In genomic region chr9:96399335-96399633, GRCh38 we compare ENCODE assay signal across 12 cellular contexts. TPM values are rescaled to one million over a fixed set of nuclear protein-coding genes. Genes with fewer than 3 reads are reported as not detected.
A peak's percentile ranks its signal among the peaks of the same experiment; 100 is the strongest.
DNase-seq lines count a peak whose midpoint lies in the region; ATAC-seq and TF ChIP-seq lines count a peak whose summit lies in the region.
"Had no signal": no experiment of that assay in that cellular context is flagged by ENCODE, and none has a peak within 500 bp of the region (broad histone marks: within the 10 kb centered on the region; RNA-seq: fewer than 3 reads in every experiment).

No MANE protein-coding gene starts in this region.

- H3K36me3 ChIP-seq in body of pancreas (replicated peaks in 1 of 2; ENCODE audit: insufficient read depth in 1 of 2, low read depth in 2 of 2) (no peaks in the 10 kb centered on the region), heart right ventricle (no peaks in the 10 kb centered on the region)
- H3K36me3 ChIP-seq: pancreas had no signal

- no peaks in the 10 kb centered on the region for H3K4me1 ChIP-seq in body of pancreas
- peaks cover 0 to 8% (median 0%) of the 10 kb centered on the region in 9 donors for H3K4me1 ChIP-seq in heart right ventricle
- H3K4me1 ChIP-seq: pancreas had no signal

- intact Hi-C loops in activated T-helper 2 cell treated with anti-CD3 and anti-CD28 coated beads, Interferon-gamma antibody, Interleukin-2, Interleukin-4, amounts not matched to agents 10 μg/mL and 5 μg/mL and 100 μg/mL, durations not matched to agents 14 hours and 24 hours and 36 hours (cut with micrococcal nuclease) = no loop called here
- intact Hi-C loops in body of pancreas (cut with DNase I) (no loop called here), heart right ventricle (cut with DNase I) (no loop called here)

- H3K27ac Mint-ChIP-seq in activated T-helper 2 cell treated with anti-CD3 and anti-CD28 coated beads, Interferon-gamma antibody, Interleukin-2, Interleukin-4, amounts not matched to agents 10 μg/mL and 5 μg/mL and 100 μg/mL, durations not matched to agents 14 hours and 24 hours and 36 hours = peak overlapping the region; percentile 63
- peak overlapping the region; percentile 93 to 97 (median 96) for H3K27ac Mint-ChIP-seq in naive thymus-derived CD8-positive, alpha-beta T cell

- ATAC-seq in GM18511 (IDR thresholded peaks at IDR 0.05; ENCODE audit: unreplicated experiment) (peak; percentile 13), HG03159 (IDR thresholded peaks at IDR 0.05; ENCODE audit: unreplicated experiment) (peak; percentile 24), body of pancreas (no peak), heart right ventricle (no peak)
- ATAC-seq in naive thymus-derived CD8-positive, alpha-beta T cell = no peak
- ATAC-seq: pancreas had no signal

- 84 to 90% methylated on average over 3 of the region's 3 CpGs for WGBS in body of pancreas, 2 donors
- 93 to 98% methylated on average over 3 of the region's 3 CpGs for WGBS in heart right ventricle, 2 donors

- peaks cover 14% of the 10 kb centered on the region for H3K9me3 Mint-ChIP-seq in activated T-helper 2 cell treated with anti-CD3 and anti-CD28 coated beads, Interferon-gamma antibody, Interleukin-2, Interleukin-4, amounts not matched to agents 10 μg/mL and 5 μg/mL and 100 μg/mL, durations not matched to agents 14 hours and 24 hours and 36 hours
- peaks cover 0 to 12% (median 8%) of the 10 kb centered on the region in 9 donors for H3K9me3 Mint-ChIP-seq in naive thymus-derived CD8-positive, alpha-beta T cell

- peak overlapping the region; percentile 26 for H3K4me3 Mint-ChIP-seq in activated T-helper 2 cell treated with anti-CD3 and anti-CD28 coated beads, Interferon-gamma antibody, Interleukin-2, Interleukin-4, amounts not matched to agents 10 μg/mL and 5 μg/mL and 100 μg/mL, durations not matched to agents 14 hours and 24 hours and 36 hours (ENCODE audit: low read depth)
- H3K4me3 Mint-ChIP-seq in naive thymus-derived CD8-positive, alpha-beta T cell = peak overlapping the region; percentile 33 to 78 (median 66)

- POLR2A ChIA-PET in naive thymus-derived CD8-positive, alpha-beta T cell (lab: Charles Lee) = interaction anchor here (0.9 to 4.3 kb wide), 14 partner anchors 8 to 167 kb away, joined by 3 to 55 read pairs (median 12); partner anchors contain the start of genes HABP4, SLC35D2 and ZNF367

- H3K9me3 ChIP-seq in body of pancreas (no peaks in the 10 kb centered on the region), heart right ventricle (peaks cover 0 to 11% (median 0%) of the 10 kb centered on the region in 11 donors)
- H3K9me3 ChIP-seq: HAP-1, pancreas had no signal

- no peak for TF ChIP-seq CTCF in body of pancreas (IDR thresholded peaks at IDR 0.05)
- TF ChIP-seq CTCF in heart right ventricle (IDR thresholded peaks at IDR 0.05) = no peak

- H3K4me3 ChIP-seq in body of pancreas = no peak overlapping the region
- no peak overlapping the region for H3K4me3 ChIP-seq in heart right ventricle
- H3K4me3 ChIP-seq: coronary artery, HAP-1, pancreas had no signal

- H3K27me3 ChIP-seq in body of pancreas (no peaks in the 10 kb centered on the region), heart right ventricle (no peaks in the 10 kb centered on the region)
- H3K27me3 ChIP-seq: pancreas had no signal

- no peak overlapping the region for H3K27ac ChIP-seq in body of pancreas
- peak overlapping the region in 1 of 10 donors; percentile 51 for H3K27ac ChIP-seq in heart right ventricle
- H3K27ac ChIP-seq: coronary artery, pancreas had no signal

- H3K27me3 Mint-ChIP-seq in activated T-helper 2 cell treated with anti-CD3 and anti-CD28 coated beads, Interferon-gamma antibody, Interleukin-2, Interleukin-4, amounts not matched to agents 10 μg/mL and 5 μg/mL and 100 μg/mL, durations not matched to agents 14 hours and 24 hours and 36 hours (ENCODE audit: low read depth) = no peaks in the 10 kb centered on the region
- no peaks in the 10 kb centered on the region for H3K27me3 Mint-ChIP-seq in naive thymus-derived CD8-positive, alpha-beta T cell

- peaks cover 34% of the 10 kb centered on the region for H3K4me1 Mint-ChIP-seq in activated T-helper 2 cell treated with anti-CD3 and anti-CD28 coated beads, Interferon-gamma antibody, Interleukin-2, Interleukin-4, amounts not matched to agents 10 μg/mL and 5 μg/mL and 100 μg/mL, durations not matched to agents 14 hours and 24 hours and 36 hours (ENCODE audit: low read depth)
- H3K4me1 Mint-ChIP-seq in naive thymus-derived CD8-positive, alpha-beta T cell = peaks cover 20 to 34% (median 28%) of the 10 kb centered on the region in 4 donors

- DNase-seq in activated T-helper 2 cell treated with anti-CD3 and anti-CD28 coated beads, Interferon-gamma antibody, Interleukin-2, Interleukin-4, amounts not matched to agents 10 μg/mL and 5 μg/mL and 100 μg/mL, durations not matched to agents 14 hours and 24 hours and 36 hours (ENCODE audit: low spot score) = no peak
- no peak for DNase-seq in naive thymus-derived CD8-positive, alpha-beta T cell
- DNase-seq in KG1 (lab: John Stamatoyannopoulos, UW) = no peak
- no peak for DNase-seq in body of pancreas
- DNase-seq in NCI-H1436 treated with DMSO at 0.1 percent for 48 hours (lab: John Stamatoyannopoulos, UW) = no peak
- no peak for DNase-seq in heart right ventricle
- DNase-seq: COR-L47, pancreas had no signal

- no peak for TF ChIP-seq POLR2A in body of pancreas (IDR thresholded peaks at IDR 0.05)

- peaks cover 66% of the 10 kb centered on the region for H3K36me3 Mint-ChIP-seq in activated T-helper 2 cell treated with anti-CD3 and anti-CD28 coated beads, Interferon-gamma antibody, Interleukin-2, Interleukin-4, amounts not matched to agents 10 μg/mL and 5 μg/mL and 100 μg/mL, durations not matched to agents 14 hours and 24 hours and 36 hours (ENCODE audit: low read depth)
- peaks cover 5 to 15% (median 11%) of the 10 kb centered on the region in 3 donors for H3K36me3 Mint-ChIP-seq in naive thymus-derived CD8-positive, alpha-beta T cell

RNA-seq across cellular contexts. Expression of gene SLC35D2, which starts 15.8 kb away (rescaled TPM):
- 7.0 and 8.0 TPM in 2 replicates for total RNA-seq in activated T-helper 2 cell treated with anti-CD3 and anti-CD28 coated beads, Interferon-gamma antibody, Interleukin-2, Interleukin-4, amounts not matched to agents 10 μg/mL and 5 μg/mL and 100 μg/mL, durations not matched to agents 14 hours and 24 hours and 36 hours
- 10 to 100 TPM; 25.4 to 25.6 TPM for total RNA-seq in naive thymus-derived CD8-positive, alpha-beta T cell
- polyA plus RNA-seq in naive thymus-derived CD8-positive, alpha-beta T cell = 10 to 100 TPM; 17.0 to 21.5 (median 20.0) TPM
- total RNA-seq in body of pancreas (10 to 100 TPM; 21.5 to 25.1 TPM), heart right ventricle (10 to 100 TPM; 10.8 to 20.8 (median 13.2) TPM)
- polyA plus RNA-seq in heart right ventricle = 10 to 100 TPM; 11.5 to 16.2 TPM

RNA-seq across cellular contexts. Expression of gene ZNF367, which starts 18.9 kb away (rescaled TPM):
- 19.5 and 19.6 TPM in 2 replicates for total RNA-seq in activated T-helper 2 cell treated with anti-CD3 and anti-CD28 coated beads, Interferon-gamma antibody, Interleukin-2, Interleukin-4, amounts not matched to agents 10 μg/mL and 5 μg/mL and 100 μg/mL, durations not matched to agents 14 hours and 24 hours and 36 hours
- 1 to 10 TPM; 7.5 to 7.6 TPM for total RNA-seq in naive thymus-derived CD8-positive, alpha-beta T cell
- 1 to 10 TPM in 1 of 3 donors, under 1 TPM in 2; 0.82 to 2.2 (median 0.97) TPM for polyA plus RNA-seq in naive thymus-derived CD8-positive, alpha-beta T cell
- total RNA-seq in body of pancreas (1 to 10 TPM; 1.0 to 2.6 TPM), heart right ventricle (1 to 10 TPM; 2.4 to 6.4 (median 4.0) TPM)
- polyA plus RNA-seq in heart right ventricle = 1 to 10 TPM; 1.2 to 2.9 TPM

RNA-seq across cellular contexts. Expression of gene HABP4, which starts 50.7 kb away (rescaled TPM):
- total RNA-seq in activated T-helper 2 cell treated with anti-CD3 and anti-CD28 coated beads, Interferon-gamma antibody, Interleukin-2, Interleukin-4, amounts not matched to agents 10 μg/mL and 5 μg/mL and 100 μg/mL, durations not matched to agents 14 hours and 24 hours and 36 hours = 14.3 and 14.4 TPM in 2 replicates
- total RNA-seq in naive thymus-derived CD8-positive, alpha-beta T cell = 10 to 100 TPM; 30.8 to 31.4 TPM
- 10 to 100 TPM; 13.5 to 31.8 (median 14.3) TPM for polyA plus RNA-seq in naive thymus-derived CD8-positive, alpha-beta T cell
- total RNA-seq in body of pancreas (10 to 100 TPM; 12.2 to 12.5 TPM), heart right ventricle (10 to 100 TPM; 20.8 to 30.4 (median 25.9) TPM)
- 10 to 100 TPM; 21.2 to 25.1 TPM for polyA plus RNA-seq in heart right ventricle

Comparison
In these comparisons a context has a peak if more than half of its experiments do, and no peak if none do; other contexts are left out.
1. ATAC-seq: peak in GM18511 (single experiment) and HG03159 (single experiment); none in naive thymus-derived CD8-positive, alpha-beta T cell (0 of 2), body of pancreas (single experiment) and heart right ventricle (0 of 8).